12 cellular contexts compared by ENCODE assay signal in the genomic region with DNA sequence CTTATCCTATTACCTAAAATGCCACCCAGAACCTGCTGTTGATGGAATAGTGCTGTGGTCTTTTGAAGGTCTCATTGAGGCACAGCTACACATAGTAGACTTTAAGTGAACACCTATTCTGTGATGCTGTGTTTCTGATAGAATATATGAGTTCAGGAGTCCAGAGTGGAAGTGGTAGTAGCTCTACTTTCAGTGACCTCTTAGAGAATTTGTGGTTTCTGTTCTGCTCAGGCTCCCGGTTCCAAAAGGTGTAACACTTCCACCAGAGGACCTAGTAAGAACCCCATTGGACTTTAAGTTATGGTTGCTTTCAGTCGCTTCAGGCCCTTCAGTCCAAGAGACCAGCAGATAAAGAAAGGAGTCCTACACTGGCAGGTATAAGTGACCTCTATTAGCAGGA. TPM values are rescaled to one million over a fixed set of nuclear protein-coding genes. Genes with fewer than 3 reads are reported as not detected.
DNase-seq lines count a peak whose midpoint lies in the region; ATAC-seq and TF ChIP-seq lines count a peak whose summit lies in the region.
"Had no signal": no experiment of that assay in that cellular context is flagged by ENCODE, and none has a peak within 500 bp of the region (broad histone marks: within the 10 kb centered on the region; RNA-seq: fewer than 3 reads in every experiment).

No MANE protein-coding gene starts in this region.

- H3K27ac ChIP-seq in DOHH2 (ENCODE audit: low read depth, low read length): peak overlapping the region; percentile 63
- H3K27ac ChIP-seq: pancreas had no signal

- H3K4me1 ChIP-seq in DOHH2 (ENCODE audit: control insufficient read depth, low read length): peaks cover 40% of the 10 kb centered on the region
- H3K4me1 ChIP-seq: pancreas had no signal

- no peak for TF ChIP-seq CTCF in DOHH2 (IDR thresholded peaks at IDR 0.05; ENCODE audit: low read depth, low read length, poor library complexity, severe bottlenecking)

- H3K4me3 ChIP-seq in DOHH2 (ENCODE audit: low read length): peak overlapping the region; percentile 48
- H3K4me3 ChIP-seq: pancreas had no signal

- DNase-seq in SIG-M5 (lab: John Stamatoyannopoulos, UW) (no peak), SK-N-DZ (ENCODE audit: low spot score) (no peak), cerebellar cortex (ENCODE audit: low spot score) (no peak), NCI-H446 treated with DMSO at 0.1 percent for 48 hours (lab: John Stamatoyannopoulos, UW) (no peak)
- DNase-seq: ACHN; amniotic stem cell; pancreas; stimulated activated CD4-positive, alpha-beta T cell treated with anti-CD3 and anti-CD28 coated beads, Interleukin-4, amount 100 ng/mL, for 1 hour had no signal

- H3K36me3 ChIP-seq in DOHH2 (ENCODE audit: control insufficient read depth, low read length): no peaks in the 10 kb centered on the region
- H3K36me3 ChIP-seq: pancreas had no signal

- H4K20me1 ChIP-seq in DOHH2 (ENCODE audit: control insufficient read depth, insufficient read depth, low read depth, low read length): no peaks in the 10 kb centered on the region

- H3K27me3 ChIP-seq in DOHH2 (ENCODE audit: control insufficient read depth, low read length): no peaks in the 10 kb centered on the region
- H3K27me3 ChIP-seq: pancreas had no signal

- H3K9me2 ChIP-seq in DOHH2 (replicated peaks; ENCODE audit: control insufficient read depth, low read length): no peaks in the 10 kb centered on the region

- H3K79me2 ChIP-seq in DOHH2 (ENCODE audit: control insufficient read depth, low read length): no peaks in the 10 kb centered on the region

- ATAC-seq in GM19395 (IDR thresholded peaks at IDR 0.05; ENCODE audit: unreplicated experiment) (peak; percentile 50), HG02840 (IDR thresholded peaks at IDR 0.05; ENCODE audit: low FRiP score, unreplicated experiment) (peak; percentile 27), HG03469 (IDR thresholded peaks at IDR 0.05; ENCODE audit: unreplicated experiment) (peak; percentile 4)

- peak overlapping the region; percentile 65 for H3K4me2 ChIP-seq in DOHH2 (ENCODE audit: low read length)

- peaks cover 2% of the 10 kb centered on the region; the same call in 1 of the 2 replicates for H3F3A ChIP-seq in DOHH2 (ENCODE audit: control insufficient read depth, insufficient read depth)

- H3K9me3 ChIP-seq in DOHH2 (ENCODE audit: control insufficient read depth, insufficient read depth, low read length): no peaks in the 10 kb centered on the region
- H3K9me3 ChIP-seq: pancreas had no signal

RNA-seq across cellular contexts. Expression of a gene that starts 11.4 kb away (rescaled TPM):
- 74.6 and 78.1 TPM in 2 replicates for polyA plus RNA-seq in SK-N-DZ (2014; cell fraction: cytosol; rRNA removed)
- 78.6 and 86.6 TPM in 2 replicates for polyA plus RNA-seq in SK-N-DZ (2014; cell fraction: nucleus; rRNA removed)
